ENCODE assay signal across 27 cellular contexts in genomic region chr21:42735061-42735460, GRCh38.
DNase-seq lines count a peak whose midpoint lies in the region; ATAC-seq and TF ChIP-seq lines count a peak whose summit lies in the region.
"Had no signal": no experiment of that assay in that cellular context is flagged by ENCODE, and none has a peak within 500 bp of the region (broad histone marks: within the 10 kb centered on the region; RNA-seq: fewer than 3 reads in every experiment).

No MANE protein-coding gene starts in this region.

- intact Hi-C loops in cardiac septum (cut with DNase I): no loop called here
- intact Hi-C loops in Right ventricle myocardium inferior (cut with DNase I): no loop called here

- POLR2A ChIA-PET in T-cell (lab: Charles Lee): no interaction called here

- H3K27ac ChIP-seq in liver (ENCODE audit: low read depth in 1 of 2, low read length in 2 of 2): peak overlapping the region; percentile 75 to 78
- H3K27ac ChIP-seq: esophagus squamous epithelium, GM23248, left ventricle myocardium inferior, parathyroid adenoma, PC-9, right atrium auricular region, thoracic aorta, vagina had no signal

- peaks cover 32 to 67% (median 55%) of the 10 kb centered on the region in 4 donors for H3K4me1 ChIP-seq in liver (ENCODE audit: control insufficient read depth in 4 of 4, insufficient read depth in 4 of 4, low read length in 3 of 4)
- H3K4me1 ChIP-seq: parathyroid adenoma, vagina had no signal

- H3K9ac ChIP-seq in liver (ENCODE audit: low read depth in 1 of 2, low read length in 2 of 2): no peak overlapping the region
- H3K9ac ChIP-seq: GM23248, parathyroid adenoma had no signal

- CTCF ChIA-PET in T-cell (lab: Charles Lee): no interaction called here

- no peaks in the 10 kb centered on the region for H3K36me3 ChIP-seq in liver (ENCODE audit: control insufficient read depth in 4 of 4, insufficient read depth in 3 of 4, low read depth in 1 of 4, low read length in 3 of 4)
- H3K36me3 ChIP-seq: right atrium auricular region, thoracic aorta, vagina had no signal

- H3K27me3 ChIP-seq in liver (ENCODE audit: control insufficient read depth in 4 of 4, insufficient read depth in 4 of 4, low read length in 3 of 4): no peaks in the 10 kb centered on the region
- H3K27me3 ChIP-seq: esophagus squamous epithelium, right atrium auricular region, vagina had no signal

- no peak for TF ChIP-seq CTCF in liver (IDR thresholded peaks at IDR 0.05; ENCODE audit: low read depth, low read length, missing input control)

- H3K27ac Mint-ChIP-seq in T-cell: peak overlapping the region; percentile 93 to 94
- H3K27ac Mint-ChIP-seq: HFFc6; stimulated activated naive B cell treated with anti-CD40 and anti-IgM and Interleukin-4, amounts not matched to agents 10 μg/mL and 1 μg/mL and 100 μg/mL, for 72 hours had no signal

- H3K4me3 ChIP-seq in liver (ENCODE audit: low read depth in 1 of 3, low read length in 3 of 3): no peak overlapping the region
- H3K4me3 ChIP-seq: esophagus squamous epithelium, GM23248, left ventricle myocardium inferior, PC-9, right atrium auricular region, thoracic aorta, vagina had no signal

- ATAC-seq in Right ventricle myocardium inferior (no peak), T-cell (replicated peaks in 1 of 4) (no peak), HG03565 (IDR thresholded peaks at IDR 0.05; ENCODE audit: unreplicated experiment) (no peak)

- peaks cover 25% of the 10 kb centered on the region for H3K36me3 Mint-ChIP-seq in T-cell

- whole genome bisulfite sequencing in liver: 97% methylated on average over 8 of the region's 8 CpGs

- H3K27me3 Mint-ChIP-seq in T-cell: no peaks in the 10 kb centered on the region
- H3K27me3 Mint-ChIP-seq: brain had no signal

- no peaks in the 10 kb centered on the region for H3K9me3 ChIP-seq in liver (ENCODE audit: control insufficient read depth in 4 of 4, low read length in 3 of 4)
- H3K9me3 ChIP-seq: esophagus squamous epithelium, left ventricle myocardium inferior, right atrium auricular region, thoracic aorta, vagina had no signal

- no peak for TF ChIP-seq RAD21 in liver (IDR thresholded peaks at IDR 0.05)

- peaks cover 51 to 62% (median 57%) of the 10 kb centered on the region in 3 donors for H3K4me1 Mint-ChIP-seq in T-cell

- peak; percentile 55 for DNase-seq in cardiac septum (ENCODE audit: low spot score)
- DNase-seq in Right ventricle myocardium inferior (ENCODE audit: missing footprints): no peak
- peak in 1 of 34 experiments; percentile 4 for DNase-seq in T-cell
- DNase-seq in activated gamma-delta T cell (lab: John Stamatoyannopoulos, UW): no peak
- DNase-seq in NCI-H1436 treated with DMSO at 0.1 percent for 48 hours (lab: John Stamatoyannopoulos, UW): no peak
- DNase-seq: activated CD4-positive, alpha-beta T cell treated with anti-CD3 and anti-CD28 coated beads for 4 hours; activated gamma-delta T cell treated with Interleukin-2 at 50 U/mL for 16 hours; DMS79; esophagus squamous epithelium; GF-D8; GM23248; HFFc6; left ventricle myocardium inferior; NCI-H2107; NK-92 treated with Interleukin-12 subunit alpha and Interleukin-12 subunit beta, amount 100 ng/mL, for 24 hours; SIG-M5; stimulated activated CD4-positive, alpha-beta T cell treated with anti-CD3 and anti-CD28 coated beads, Interleukin-12 subunit alpha, Interleukin-12 subunit beta, amount 100 ng/mL, for 4 hours; stimulated activated CD4-positive, alpha-beta T cell treated with anti-CD3 and anti-CD28 coated beads, Interleukin-4, amount 100 ng/mL, for 24 hours; stimulated activated naive B cell treated with anti-CD40 and anti-IgM and Interleukin-4, amounts not matched to agents 10 μg/mL and 1 μg/mL and 100 μg/mL, for 72 hours had no signal

- no peaks in the 10 kb centered on the region for H3K9me3 Mint-ChIP-seq in T-cell
- H3K9me3 Mint-ChIP-seq: stimulated activated naive B cell treated with anti-CD40 and anti-IgM and Interleukin-4, amounts not matched to agents 10 μg/mL and 1 μg/mL and 100 μg/mL, for 72 hours had no signal

- peak overlapping the region in 1 of 3 donors; percentile 25 for H3K4me3 Mint-ChIP-seq in T-cell
- H3K4me3 Mint-ChIP-seq: brain; HFFc6; stimulated activated naive B cell treated with anti-CD40 and anti-IgM and Interleukin-4, amounts not matched to agents 10 μg/mL and 1 μg/mL and 100 μg/mL, for 72 hours had no signal

TF ChIP-seq in liver, 16 proteins besides CTCF, POLR2A, EP300 and RAD21:
- TF ChIP-seq, protein P1, sequence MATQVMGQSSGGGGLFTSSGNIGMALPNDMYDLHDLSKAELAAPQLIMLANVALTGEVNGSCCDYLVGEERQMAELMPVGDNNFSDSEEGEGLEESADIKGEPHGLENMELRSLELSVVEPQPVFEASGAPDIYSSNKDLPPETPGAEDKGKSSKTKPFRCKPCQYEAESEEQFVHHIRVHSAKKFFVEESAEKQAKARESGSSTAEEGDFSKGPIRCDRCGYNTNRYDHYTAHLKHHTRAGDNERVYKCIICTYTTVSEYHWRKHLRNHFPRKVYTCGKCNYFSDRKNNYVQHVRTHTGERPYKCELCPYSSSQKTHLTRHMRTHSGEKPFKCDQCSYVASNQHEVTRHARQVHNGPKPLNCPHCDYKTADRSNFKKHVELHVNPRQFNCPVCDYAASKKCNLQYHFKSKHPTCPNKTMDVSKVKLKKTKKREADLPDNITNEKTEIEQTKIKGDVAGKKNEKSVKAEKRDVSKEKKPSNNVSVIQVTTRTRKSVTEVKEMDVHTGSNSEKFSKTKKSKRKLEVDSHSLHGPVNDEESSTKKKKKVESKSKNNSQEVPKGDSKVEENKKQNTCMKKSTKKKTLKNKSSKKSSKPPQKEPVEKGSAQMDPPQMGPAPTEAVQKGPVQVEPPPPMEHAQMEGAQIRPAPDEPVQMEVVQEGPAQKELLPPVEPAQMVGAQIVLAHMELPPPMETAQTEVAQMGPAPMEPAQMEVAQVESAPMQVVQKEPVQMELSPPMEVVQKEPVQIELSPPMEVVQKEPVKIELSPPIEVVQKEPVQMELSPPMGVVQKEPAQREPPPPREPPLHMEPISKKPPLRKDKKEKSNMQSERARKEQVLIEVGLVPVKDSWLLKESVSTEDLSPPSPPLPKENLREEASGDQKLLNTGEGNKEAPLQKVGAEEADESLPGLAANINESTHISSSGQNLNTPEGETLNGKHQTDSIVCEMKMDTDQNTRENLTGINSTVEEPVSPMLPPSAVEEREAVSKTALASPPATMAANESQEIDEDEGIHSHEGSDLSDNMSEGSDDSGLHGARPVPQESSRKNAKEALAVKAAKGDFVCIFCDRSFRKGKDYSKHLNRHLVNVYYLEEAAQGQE (IDR thresholded peaks at IDR 0.05): no peak
- TF ChIP-seq TAF1 (conservative IDR thresholded peaks at IDR 0.05) (no peak), NR2F2 (IDR thresholded peaks at IDR 0.05) (no peak), YY1 (IDR thresholded peaks at IDR 0.05) (no peak), SP1 (IDR thresholded peaks at IDR 0.05) (no peak), JUND (IDR thresholded peaks at IDR 0.05) (no peak), HNF4A (conservative IDR thresholded peaks at IDR 0.05) (no peak), RXRA (IDR thresholded peaks at IDR 0.05) (no peak), ZBTB33 (IDR thresholded peaks at IDR 0.05) (no peak), FOXA1 (IDR thresholded peaks at IDR 0.05) (no peak)
- TF ChIP-seq, protein P2, sequence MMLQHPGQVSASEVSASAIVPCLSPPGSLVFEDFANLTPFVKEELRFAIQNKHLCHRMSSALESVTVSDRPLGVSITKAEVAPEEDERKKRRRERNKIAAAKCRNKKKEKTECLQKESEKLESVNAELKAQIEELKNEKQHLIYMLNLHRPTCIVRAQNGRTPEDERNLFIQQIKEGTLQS (IDR thresholded peaks at IDR 0.05): no peak
- TF ChIP-seq, protein P3, sequence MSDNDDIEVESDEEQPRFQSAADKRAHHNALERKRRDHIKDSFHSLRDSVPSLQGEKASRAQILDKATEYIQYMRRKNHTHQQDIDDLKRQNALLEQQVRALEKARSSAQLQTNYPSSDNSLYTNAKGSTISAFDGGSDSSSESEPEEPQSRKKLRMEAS (IDR thresholded peaks at IDR 0.05): no peak
